Comparison of ENCODE assay signal across 8 cellular contexts in the genomic region with DNA sequence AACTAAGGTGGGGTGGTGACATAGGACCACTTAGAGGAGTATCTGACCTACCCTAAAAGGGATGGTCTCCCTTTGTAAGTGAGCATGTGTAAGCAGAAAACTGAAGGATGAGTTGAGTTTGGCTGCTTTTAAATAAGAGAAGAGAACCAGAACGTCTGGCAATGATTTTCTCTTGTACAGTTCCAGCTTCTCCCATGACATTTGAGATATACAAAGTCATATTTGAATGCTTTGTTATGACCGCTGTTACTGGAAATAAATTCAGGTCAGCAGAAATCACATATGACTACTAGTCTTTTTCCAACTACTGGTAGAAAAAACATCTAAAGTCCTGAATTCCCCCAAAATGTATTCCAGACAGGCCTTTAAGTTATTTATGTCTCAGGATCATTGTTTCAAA.
"Had no signal": no experiment of that assay in that cellular context is flagged by ENCODE, and none has a peak within 500 bp of the region (broad histone marks: within the 10 kb centered on the region; RNA-seq: fewer than 3 reads in every experiment).

No MANE protein-coding gene starts in this region.

- DNase-seq: GM23248, GOT3, H7, HFFc6, IMR-90 had no signal

- H3K36me3 ChIP-seq: HAP-1 had no signal

- H3K4me3 ChIP-seq: GM23248, HAP-1, K562 had no signal

- H3K9me3 ChIP-seq: HAP-1 had no signal

- H3K4me1 ChIP-seq: HAP-1 had no signal

- ATAC-seq: HCT116, K562 had no signal

- H3K27ac ChIP-seq: GM23248 had no signal
